In the genomic region with DNA sequence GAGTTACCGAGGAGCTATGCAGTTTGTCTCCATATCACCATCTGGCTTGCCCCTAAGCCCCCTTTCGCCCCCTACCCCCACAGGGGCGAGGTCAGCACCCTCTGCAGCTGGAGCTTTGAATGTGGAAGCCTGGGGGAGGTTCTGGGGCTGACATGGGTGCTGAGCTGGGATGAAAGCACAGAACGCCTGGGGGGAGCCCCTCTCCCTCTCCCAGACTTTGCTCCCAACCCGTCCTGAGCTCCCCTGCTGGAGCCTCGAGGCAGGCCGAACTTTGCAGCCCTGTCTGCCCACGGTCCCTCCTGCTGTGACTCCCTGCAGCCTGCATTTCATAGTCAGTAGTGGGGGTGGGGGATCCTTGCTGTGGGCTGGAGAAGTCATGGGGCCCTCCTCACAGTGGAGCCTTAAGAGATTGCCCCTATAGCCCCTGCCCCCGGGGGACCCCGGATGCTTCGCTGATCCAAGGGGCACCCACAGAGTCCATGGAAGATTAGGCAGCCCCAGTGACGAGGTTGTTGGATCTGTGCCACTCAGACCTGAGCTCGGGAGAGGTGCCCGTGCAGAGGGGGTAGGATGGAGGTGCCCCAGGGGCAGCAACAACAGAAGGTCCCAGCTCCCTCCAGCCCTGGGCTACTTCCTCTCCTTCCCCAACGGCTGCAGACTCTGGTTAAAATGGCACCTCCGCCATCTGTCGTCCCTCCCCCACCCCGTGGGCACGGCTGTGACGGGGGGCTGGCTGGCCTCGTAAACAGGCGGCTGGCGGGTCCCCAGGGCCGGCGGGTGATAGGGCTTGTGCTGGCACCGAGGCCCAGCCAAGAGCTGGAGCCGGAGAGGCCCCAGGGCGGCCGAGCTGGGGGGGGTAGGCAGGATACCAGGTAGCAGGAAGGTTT, we compare ENCODE assay signal across 8 cellular contexts.
A peak's percentile ranks its signal among the peaks of the same experiment; 100 is the strongest.
DNase-seq lines count a peak whose midpoint lies in the region; ATAC-seq lines count a peak whose summit lies in the region.

No MANE protein-coding gene starts in this region.

- peak overlapping the region; percentile 68 for H3K27ac Mint-ChIP-seq in activated naive CD8-positive, alpha-beta T cell treated with anti-CD3 and anti-CD28 coated beads for 36 hours
- H3K27ac Mint-ChIP-seq in stimulated activated effector memory CD8-positive, alpha-beta T cell treated with anti-CD3 and anti-CD28 coated beads, Interleukin-12 subunit alpha, Interleukin-12 subunit beta, amount 100 ng/mL, for 72 hours = peak overlapping the region; percentile 93

- no peaks in the 10 kb centered on the region for H3K27me3 Mint-ChIP-seq in activated naive CD8-positive, alpha-beta T cell treated with anti-CD3 and anti-CD28 coated beads for 36 hours

- H3K4me1 Mint-ChIP-seq in activated naive CD8-positive, alpha-beta T cell treated with anti-CD3 and anti-CD28 coated beads for 36 hours = peaks cover 23% of the 10 kb centered on the region
- H3K4me1 Mint-ChIP-seq in stimulated activated effector memory CD8-positive, alpha-beta T cell treated with anti-CD3 and anti-CD28 coated beads, Interleukin-12 subunit alpha, Interleukin-12 subunit beta, amount 100 ng/mL, for 72 hours = peaks cover 46% of the 10 kb centered on the region

- DNase-seq in GDM1 (lab: John Stamatoyannopoulos, UW) (peak; percentile 75), NCI-H446 (lab: John Stamatoyannopoulos, UW) (peak; percentile 21 to 72), left colon (peak; percentile 49 to 55), H4 (ENCODE audit: low spot score) (no peak), GOT3 (lab: John Stamatoyannopoulos, UW) (no peak), NCI-H187 treated with DMSO at 0.1 percent for 48 hours (lab: John Stamatoyannopoulos, UW) (no peak)
- DNase-seq in activated naive CD8-positive, alpha-beta T cell treated with anti-CD3 and anti-CD28 coated beads for 36 hours = peak; percentile 39
- peak; percentile 32 to 58 for DNase-seq in stimulated activated effector memory CD8-positive, alpha-beta T cell treated with anti-CD3 and anti-CD28 coated beads, Interleukin-12 subunit alpha, Interleukin-12 subunit beta, amount 100 ng/mL, for 72 hours (ENCODE audit: low spot score in 2 of 2)

- H3K36me3 Mint-ChIP-seq in activated naive CD8-positive, alpha-beta T cell treated with anti-CD3 and anti-CD28 coated beads for 36 hours = no peaks in the 10 kb centered on the region
- H3K36me3 Mint-ChIP-seq in stimulated activated effector memory CD8-positive, alpha-beta T cell treated with anti-CD3 and anti-CD28 coated beads, Interleukin-12 subunit alpha, Interleukin-12 subunit beta, amount 100 ng/mL, for 72 hours = peaks cover 11% of the 10 kb centered on the region

- ATAC-seq in left colon = no peak
- peak; percentile 2 for ATAC-seq in stimulated activated effector memory CD8-positive, alpha-beta T cell treated with anti-CD3 and anti-CD28 coated beads, Interleukin-12 subunit alpha, Interleukin-12 subunit beta, amount 100 ng/mL, for 72 hours

- H3K9me3 Mint-ChIP-seq in activated naive CD8-positive, alpha-beta T cell treated with anti-CD3 and anti-CD28 coated beads for 36 hours = no peaks in the 10 kb centered on the region
- no peaks in the 10 kb centered on the region for H3K9me3 Mint-ChIP-seq in stimulated activated effector memory CD8-positive, alpha-beta T cell treated with anti-CD3 and anti-CD28 coated beads, Interleukin-12 subunit alpha, Interleukin-12 subunit beta, amount 100 ng/mL, for 72 hours

- intact Hi-C loops in left colon (cut with DNase I, micrococcal nuclease) = no loop called here

- peak overlapping the region; percentile 18 for H3K4me3 Mint-ChIP-seq in activated naive CD8-positive, alpha-beta T cell treated with anti-CD3 and anti-CD28 coated beads for 36 hours
- H3K4me3 Mint-ChIP-seq in stimulated activated effector memory CD8-positive, alpha-beta T cell treated with anti-CD3 and anti-CD28 coated beads, Interleukin-12 subunit alpha, Interleukin-12 subunit beta, amount 100 ng/mL, for 72 hours = peak overlapping the region; percentile 78

Comparison
In these comparisons a context has a peak if more than half of its experiments do, and no peak if none do; other contexts are left out.
1. DNase-seq: peak in GDM1 (single experiment), NCI-H446 (2 of 2), activated naive CD8-positive, alpha-beta T cell treated with anti-CD3 and anti-CD28 coated beads for 36 hours (single experiment), left colon (2 of 2) and stimulated activated effector memory CD8-positive, alpha-beta T cell treated with anti-CD3 and anti-CD28 coated beads, Interleukin-12 subunit alpha, Interleukin-12 subunit beta, amount 100 ng/mL, for 72 hours (2 of 2); none in H4 (single experiment), GOT3 (single experiment) and NCI-H187 treated with DMSO at 0.1 percent for 48 hours (single experiment).